In genomic region chr2:86253424-86253823, GRCh38 we compare ENCODE assay signal across 19 cellular contexts. TPM values are rescaled to one million over a fixed set of nuclear protein-coding genes. Genes with fewer than 3 reads are reported as not detected.
DNase-seq lines count a peak whose midpoint lies in the region; ATAC-seq and TF ChIP-seq lines count a peak whose summit lies in the region.
"Had no signal": no experiment of that assay in that cellular context is flagged by ENCODE, and none has a peak within 500 bp of the region (broad histone marks: within the 10 kb centered on the region; RNA-seq: fewer than 3 reads in every experiment).

No MANE protein-coding gene starts in this region.

- 40 to 77% methylated on average over 1 to 6 of the region's 6 CpGs for WGBS in gastroesophageal sphincter (ENCODE audit: low coverage in 1 of 2), 2 donors

- H3K36me3 ChIP-seq in gastroesophageal sphincter, result peaks cover 0 to 6% of the 10 kb centered on the region in 2 donors
- H3K36me3 ChIP-seq in OCI-LY7 (ENCODE audit: insufficient read depth, low read length), result no peaks in the 10 kb centered on the region
- H3K36me3 ChIP-seq: Peyer's patch had no signal

- H3K4me3 Mint-ChIP-seq in WTC11, result no peak overlapping the region
- no peak overlapping the region for H3K4me3 Mint-ChIP-seq in effector memory CD8-positive, alpha-beta T cell
- H3K4me3 Mint-ChIP-seq: CD4-positive, CD25-positive, alpha-beta regulatory T cell had no signal

- no peak for TF ChIP-seq EP300 in gastroesophageal sphincter (IDR thresholded peaks at IDR 0.05)

- no peak for TF ChIP-seq POLR2A in gastroesophageal sphincter (IDR thresholded peaks at IDR 0.05)

- peak overlapping the region; percentile 78; the same call in 1 of the 2 replicates for H3K27ac Mint-ChIP-seq in WTC11
- H3K27ac Mint-ChIP-seq in effector memory CD8-positive, alpha-beta T cell, result no peak overlapping the region
- H3K27ac Mint-ChIP-seq: CD4-positive, CD25-positive, alpha-beta regulatory T cell had no signal

- no peaks in the 10 kb centered on the region for H4K20me1 ChIP-seq in OCI-LY7 (ENCODE audit: insufficient read depth, low read length)

- no peak overlapping the region for H2AFZ ChIP-seq in OCI-LY7 (ENCODE audit: low read length)

- H3K4me1 Mint-ChIP-seq in WTC11, result peaks cover 41% of the 10 kb centered on the region
- no peaks in the 10 kb centered on the region for H3K4me1 Mint-ChIP-seq in effector memory CD8-positive, alpha-beta T cell (ENCODE audit: low read depth in 2 of 2)
- H3K4me1 Mint-ChIP-seq: CD4-positive, CD25-positive, alpha-beta regulatory T cell had no signal

- CTCF ChIA-PET in WTC11 (lab: Charles Lee), result no interaction called here
- CTCF ChIA-PET in OCI-LY7 (lab: Charles Lee; ENCODE audit: unreplicated experiment), result no interaction called here

- POLR2A ChIA-PET in WTC11 (lab: Charles Lee), result no interaction called here
- POLR2A ChIA-PET in OCI-LY7 (lab: Charles Lee), result no interaction called here

- ATAC-seq in WTC11 (no peak), gastroesophageal sphincter (no peak)
- ATAC-seq in effector memory CD8-positive, alpha-beta T cell (replicated peaks), result no peak

- intact Hi-C loops in OCI-LY7 (cut with micrococcal nuclease; ENCODE audit: unreplicated experiment), result no loop called here

- no peaks in the 10 kb centered on the region for H3K36me3 Mint-ChIP-seq in WTC11
- peaks cover 3% of the 10 kb centered on the region for H3K36me3 Mint-ChIP-seq in effector memory CD8-positive, alpha-beta T cell (ENCODE audit: insufficient read depth)
- H3K36me3 Mint-ChIP-seq: CD4-positive, CD25-positive, alpha-beta regulatory T cell had no signal

- no peaks in the 10 kb centered on the region for H3K9me3 ChIP-seq in gastroesophageal sphincter
- no peaks in the 10 kb centered on the region for H3K9me3 ChIP-seq in OCI-LY7 (ENCODE audit: low read length)
- H3K9me3 ChIP-seq: Peyer's patch had no signal

- H3K27me3 ChIP-seq in gastroesophageal sphincter, result no peaks in the 10 kb centered on the region
- H3K27me3 ChIP-seq: Peyer's patch had no signal

- H3K4me3 ChIP-seq in gastroesophageal sphincter (no peak overlapping the region), OCI-LY7 (ENCODE audit: low read depth, low read length, poor library complexity, severe bottlenecking) (no peak overlapping the region)
- H3K4me3 ChIP-seq: Peyer's patch had no signal

- H3K4me1 ChIP-seq in gastroesophageal sphincter (peaks cover 23 to 90% (median 24%) of the 10 kb centered on the region in 3 donors), OCI-LY7 (ENCODE audit: insufficient read depth, low read length, poor library complexity, severe bottlenecking) (peaks cover 12% of the 10 kb centered on the region)
- H3K4me1 ChIP-seq: Peyer's patch had no signal

- H3K9me3 Mint-ChIP-seq in WTC11, result no peaks in the 10 kb centered on the region
- H3K9me3 Mint-ChIP-seq in effector memory CD8-positive, alpha-beta T cell, result no peaks in the 10 kb centered on the region
- H3K9me3 Mint-ChIP-seq: CD4-positive, CD25-positive, alpha-beta regulatory T cell had no signal

- H3K27ac ChIP-seq in gastroesophageal sphincter, result peak overlapping the region in 3 of 4 donors; percentile 63 to 87 (median 85)
- no peak overlapping the region for H3K27ac ChIP-seq in OCI-LY7 (ENCODE audit: low read depth, low read length, poor library complexity, severe bottlenecking)

- H3K27me3 Mint-ChIP-seq in WTC11 (ENCODE audit: low read depth), result no peaks in the 10 kb centered on the region
- H3K27me3 Mint-ChIP-seq in effector memory CD8-positive, alpha-beta T cell, result peaks cover 46 to 81% of the 10 kb centered on the region in 2 donors

- DNase-seq in activated CD8-positive, alpha-beta memory T cell treated with anti-CD3 and anti-CD28 coated beads for 24 hours, result peak; percentile 17
- no peak for DNase-seq in activated CD8-positive, alpha-beta memory T cell treated with anti-CD3 and anti-CD28 coated beads, Interleukin-2, amount 50 U/mL, for 48 hours
- DNase-seq in WTC11 (ENCODE audit: low spot score) (no peak), OCI-LY7 (ENCODE audit: low spot score) (no peak)
- no peak for DNase-seq in effector memory CD8-positive, alpha-beta T cell
- no peak for DNase-seq in activated naive CD4-positive, alpha-beta T cell treated with Interleukin-2 at 50 U/mL for 16 hours
- DNase-seq: CD4-positive, CD25-positive, alpha-beta regulatory T cell; DMS153; Kasumi-1; NCI-H1048; NCI-H1417 treated with DMSO at 0.1 percent for 48 hours; NCI-H1694 treated with DMSO at 0.1 percent for 48 hours; NCI-H2081; NCI-H2227 treated with DMSO at 0.1 percent for 48 hours; NCI-H526 treated with DMSO at 0.1 percent for 48 hours; OCI-M1; Peyer's patch; SHP77 treated with DMSO at 0.1 percent for 48 hours had no signal

- no TSS peak for BruUV-seq in OCI-LY7 (replicated peaks; lab: Mats Ljungman, UMichigan)

- H3K4me2 ChIP-seq in OCI-LY7 (ENCODE audit: low read length), result no peak overlapping the region

- TF ChIP-seq CTCF in WTC11 (IDR thresholded peaks at IDR 0.05), result no peak
- TF ChIP-seq CTCF in gastroesophageal sphincter (IDR thresholded peaks at IDR 0.05), result no peak
- TF ChIP-seq CTCF in OCI-LY7 (conservative IDR thresholded peaks at IDR 0.05; ENCODE audit: low read length), result no peak

- no peaks in the 10 kb centered on the region for H3K9me2 ChIP-seq in OCI-LY7 (ENCODE audit: insufficient read depth, low read length)

- no peaks in the 10 kb centered on the region for H3K79me2 ChIP-seq in OCI-LY7 (ENCODE audit: insufficient read depth, low read depth, low read length)

TF ChIP-seq in WTC11, 78 proteins besides CTCF, POLR2A, EP300 and RAD21:
- TF ChIP-seq ZSCAN18 (CRISPR knock-in tag; IDR thresholded peaks at IDR 0.05) (no peak), MXD4 (CRISPR knock-in tag; IDR thresholded peaks at IDR 0.05; ENCODE audit: borderline replicate concordance) (no peak), RELA (CRISPR knock-in tag; IDR thresholded peaks at IDR 0.05; ENCODE audit: borderline replicate concordance) (no peak), ZNF138 (CRISPR knock-in tag; conservative IDR thresholded peaks at IDR 0.05) (no peak), PREB (CRISPR knock-in tag; IDR thresholded peaks at IDR 0.05; ENCODE audit: borderline replicate concordance) (no peak), ZNF671 (CRISPR knock-in tag; IDR thresholded peaks at IDR 0.05) (no peak), HMGXB4 (CRISPR knock-in tag; IDR thresholded peaks at IDR 0.05) (no peak), IRF2 (CRISPR knock-in tag; IDR thresholded peaks at IDR 0.05; ENCODE audit: borderline replicate concordance, low read depth) (no peak), CBFB (CRISPR knock-in tag; IDR thresholded peaks at IDR 0.05; ENCODE audit: low read depth) (no peak), CREB1 (CRISPR knock-in tag; IDR thresholded peaks at IDR 0.05) (no peak), ATF2 (CRISPR knock-in tag; IDR thresholded peaks at IDR 0.05; ENCODE audit: borderline replicate concordance, low read depth) (no peak)
TF ChIP-seq in WTC11: peak in this region for 0.

RNA-seq across cellular contexts. Expression of gene MRPL35, which starts 54.2 kb away (rescaled TPM):
- total RNA-seq in WTC11 (2021), result 32.9 to 40.8 TPM (median 35.9 TPM) in 3 replicates
- total RNA-seq in gastroesophageal sphincter, result 10 to 100 TPM; 21.7 to 36.4 (median 30.6) TPM
- 26.8 and 26.9 TPM in 2 replicates for total RNA-seq in OCI-LY7 (2014; rRNA removed; shearing (Covaris generic))
- 48.7 and 56.8 TPM in 2 replicates for total RNA-seq in OCI-LY7 (2022)

RNA-seq across cellular contexts. Expression of gene IMMT, which starts 58.2 kb away (rescaled TPM):
- total RNA-seq in WTC11 (2021) (102 to 104 TPM (median 104 TPM) in 3 replicates), gastroesophageal sphincter (10 to 100 TPM; 57.3 to 72.3 (median 63.1) TPM), OCI-LY7 (2022) (121 and 128 TPM in 2 replicates)
- total RNA-seq in OCI-LY7 (2014; rRNA removed; shearing (Covaris generic)), result 77.3 and 82.1 TPM in 2 replicates
